In genomic region chr13:72120632-72121031, GRCh38 we compare ENCODE assay signal across 25 cellular contexts.
"Had no signal": no experiment of that assay in that cellular context is flagged by ENCODE, and none has a peak within 500 bp of the region (broad histone marks: within the 10 kb centered on the region; RNA-seq: fewer than 3 reads in every experiment).

No MANE protein-coding gene starts in this region.

- DNase-seq: activated CD4-positive, alpha-beta T cell treated with anti-CD3 and anti-CD28 coated beads for 36 hours; activated CD4-positive, alpha-beta T cell treated with anti-CD3 and anti-CD28 coated beads, Interleukin-2, amount 10 ng/mL, durations not matched to agents 7 days and 5 days; activated CD4-positive, alpha-beta T cell treated with anti-CD3 and anti-CD28 coated beads, Interleukin-2, amount 50 U/mL, for 48 hours; activated CD8-positive, alpha-beta T cell treated with anti-CD3 and anti-CD28 coated beads, Interleukin-2, amount 10 ng/mL, durations not matched to agents 7 days and 5 days; activated gamma-delta T cell; activated naive CD4-positive, alpha-beta T cell treated with Interleukin-2 at 50 U/mL for 16 hours; activated T-cell treated with anti-CD3 and anti-CD28 coated beads, Interleukin-2, amount 50 U/mL, for 24 hours; adrenal gland; body of pancreas; cerebellar nuclear complex; MM.1S; MV-4-11; NCI-H1092; NCI-H1436 treated with DMSO at 0.1 percent for 48 hours; NCI-H187; NCI-H2029 treated with DMSO at 0.1 percent for 48 hours; NCI-H2107; NCI-H2171; NCI-H510A; NCI-H526; SHP77; SJCRH30; T1000 had no signal

- H3K4me3 ChIP-seq: adrenal gland, body of pancreas, breast epithelium, SJCRH30, SK-N-MC had no signal

- H3K4me1 ChIP-seq: adrenal gland, breast epithelium, SJCRH30 had no signal

- H3K36me3 ChIP-seq: adrenal gland, breast epithelium, SJCRH30 had no signal

- H3K27ac ChIP-seq: adrenal gland, body of pancreas, breast epithelium, SJCRH30, SK-N-MC had no signal

- H3K27me3 ChIP-seq: adrenal gland, body of pancreas, breast epithelium, SJCRH30 had no signal

- H3K9me3 ChIP-seq: adrenal gland, body of pancreas, breast epithelium, SJCRH30 had no signal
